Comparison of ENCODE assay signal across 14 cellular contexts in the genomic region with DNA sequence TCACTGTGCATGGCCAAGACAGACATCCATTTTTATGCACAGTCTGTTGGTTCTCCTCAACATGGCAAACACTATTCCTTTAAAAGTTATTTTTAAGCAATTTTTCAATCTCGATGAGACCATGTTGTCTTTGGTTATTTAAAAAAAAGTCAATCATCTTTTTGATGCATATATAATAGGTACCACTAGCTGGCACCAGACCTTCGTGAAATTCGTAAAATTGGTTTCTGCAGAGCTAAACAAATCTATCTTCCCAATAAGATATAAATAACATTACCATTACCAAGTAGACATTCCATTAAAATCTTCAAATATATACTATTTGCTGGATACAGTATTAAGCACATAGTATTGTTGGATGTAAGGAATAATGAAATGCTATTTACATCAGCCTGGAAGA.
DNase-seq lines count a peak whose midpoint lies in the region; ATAC-seq and TF ChIP-seq lines count a peak whose summit lies in the region.
"Had no signal": no experiment of that assay in that cellular context is flagged by ENCODE, and none has a peak within 500 bp of the region (broad histone marks: within the 10 kb centered on the region; RNA-seq: fewer than 3 reads in every experiment).

No MANE protein-coding gene starts in this region.

- H3K36me3 ChIP-seq in OCI-LY1 (ENCODE audit: insufficient read depth, low read length) = no peaks in the 10 kb centered on the region
- H3K36me3 ChIP-seq in MG63 = no peaks in the 10 kb centered on the region
- H3K36me3 ChIP-seq: neutrophil had no signal

- no peak overlapping the region for H3K4me3 ChIP-seq in OCI-LY1 (ENCODE audit: low read depth, low read length, poor library complexity, severe bottlenecking)
- H3K4me3 ChIP-seq in MG63 = no peak overlapping the region
- H3K4me3 ChIP-seq: coronary artery had no signal

- H3K27ac Mint-ChIP-seq in osteocyte (ENCODE audit: unreplicated experiment) = no peak overlapping the region
- H3K27ac Mint-ChIP-seq: activated CD8-positive, alpha-beta T cell treated with anti-CD3 and anti-CD28 coated beads, Interleukin-2, amount 10 ng/mL, durations not matched to agents 7 days and 5 days; stimulated activated naive B cell treated with anti-CD40 and anti-IgM and Interleukin-4, amounts not matched to agents 10 μg/mL and 1 μg/mL and 100 μg/mL, for 72 hours had no signal

- no peak overlapping the region for H3K4me3 Mint-ChIP-seq in osteocyte (ENCODE audit: unreplicated experiment)
- H3K4me3 Mint-ChIP-seq: activated CD8-positive, alpha-beta T cell treated with anti-CD3 and anti-CD28 coated beads, Interleukin-2, amount 10 ng/mL, durations not matched to agents 7 days and 5 days; stimulated activated naive B cell treated with anti-CD40 and anti-IgM and Interleukin-4, amounts not matched to agents 10 μg/mL and 1 μg/mL and 100 μg/mL, for 72 hours had no signal

- H3K4me1 Mint-ChIP-seq in osteocyte (ENCODE audit: unreplicated experiment) = peaks cover 4% of the 10 kb centered on the region
- H3K4me1 Mint-ChIP-seq: stimulated activated naive B cell treated with anti-CD40 and anti-IgM and Interleukin-4, amounts not matched to agents 10 μg/mL and 1 μg/mL and 100 μg/mL, for 72 hours had no signal

- TF ChIP-seq CTCF in OCI-LY1 (IDR thresholded peaks at IDR 0.05; ENCODE audit: low read length) = peak; percentile 43; the same call in 1 of the 2 replicates
- peak; percentile 40 for TF ChIP-seq CTCF in osteocyte (IDR thresholded peaks at IDR 0.05)

- peaks cover 2% of the 10 kb centered on the region for H3K36me3 Mint-ChIP-seq in osteocyte (ENCODE audit: unreplicated experiment)
- H3K36me3 Mint-ChIP-seq: stimulated activated naive B cell treated with anti-CD40 and anti-IgM and Interleukin-4, amounts not matched to agents 10 μg/mL and 1 μg/mL and 100 μg/mL, for 72 hours had no signal

- no peaks in the 10 kb centered on the region for H3K4me1 ChIP-seq in OCI-LY1 (ENCODE audit: insufficient read depth, low read length, severe bottlenecking)

- DNase-seq in DMS53 (lab: John Stamatoyannopoulos, UW) = peak; percentile 6
- DNase-seq in DMS53 treated with DMSO at 0.1 percent for 48 hours (lab: John Stamatoyannopoulos, UW; ENCODE audit: unreplicated experiment) = no peak
- peak; percentile 27 for DNase-seq in cerebellum (ENCODE audit: low spot score)
- DNase-seq in osteocyte (ENCODE audit: extremely low spot score, unreplicated experiment) = no peak
- DNase-seq in NCI-H69 (lab: John Stamatoyannopoulos, UW) = no peak
- DNase-seq in MG63 = no peak
- DNase-seq: activated CD8-positive, alpha-beta T cell treated with anti-CD3 and anti-CD28 coated beads, Interleukin-2, amount 10 ng/mL, durations not matched to agents 7 days and 5 days; NCI-H1105; stimulated activated naive B cell treated with anti-CD40 and anti-IgM and Interleukin-4, amounts not matched to agents 10 μg/mL and 1 μg/mL and 100 μg/mL, for 72 hours had no signal

- no peak overlapping the region for H3K4me2 ChIP-seq in OCI-LY1 (ENCODE audit: low read length)

- ATAC-seq in GM21526 (IDR thresholded peaks at IDR 0.05; ENCODE audit: low FRiP score, unreplicated experiment) = no peak
- ATAC-seq: activated CD8-positive, alpha-beta T cell treated with anti-CD3 and anti-CD28 coated beads, Interleukin-2, amount 10 ng/mL, durations not matched to agents 7 days and 5 days; esophagus mucosa; stimulated activated naive B cell treated with anti-CD40 and anti-IgM and Interleukin-4, amounts not matched to agents 10 μg/mL and 1 μg/mL and 100 μg/mL, for 72 hours had no signal

- H3K9me3 Mint-ChIP-seq in osteocyte (ENCODE audit: unreplicated experiment) = no peaks in the 10 kb centered on the region

- H3K9me3 ChIP-seq in OCI-LY1 (ENCODE audit: low read length) = no peaks in the 10 kb centered on the region
- H3K9me3 ChIP-seq in MG63 = no peaks in the 10 kb centered on the region
- H3K9me3 ChIP-seq: neutrophil had no signal

- H4K20me1 ChIP-seq in OCI-LY1 (ENCODE audit: insufficient read depth, low read length) = no peaks in the 10 kb centered on the region

- no peaks in the 10 kb centered on the region for H3K9me2 ChIP-seq in OCI-LY1 (ENCODE audit: low read depth, low read length)

- H3K27me3 ChIP-seq in OCI-LY1 (ENCODE audit: insufficient read depth, low read length) = no peaks in the 10 kb centered on the region
- H3K27me3 ChIP-seq in MG63 = no peaks in the 10 kb centered on the region
- H3K27me3 ChIP-seq: neutrophil had no signal

- no peak overlapping the region for H3K9ac ChIP-seq in OCI-LY1 (ENCODE audit: low read length)

- H3K27ac ChIP-seq in OCI-LY1 (ENCODE audit: low read depth, low read length, poor library complexity, severe bottlenecking) = no peak overlapping the region
- H3K27ac ChIP-seq: coronary artery, neutrophil had no signal

- no peaks in the 10 kb centered on the region for H3K27me3 Mint-ChIP-seq in osteocyte (ENCODE audit: unreplicated experiment)
- H3K27me3 Mint-ChIP-seq: stimulated activated naive B cell treated with anti-CD40 and anti-IgM and Interleukin-4, amounts not matched to agents 10 μg/mL and 1 μg/mL and 100 μg/mL, for 72 hours had no signal

- H2AFZ ChIP-seq in OCI-LY1 (ENCODE audit: low read length) = no peak overlapping the region

- no peaks in the 10 kb centered on the region for H3K79me2 ChIP-seq in OCI-LY1 (ENCODE audit: insufficient read depth, low read length)

- no peaks in the 10 kb centered on the region for H3F3A ChIP-seq in OCI-LY1 (ENCODE audit: insufficient read depth, low read length)

Comparison
In these comparisons a context has a peak if more than half of its experiments do, and no peak if none do; other contexts are left out.
1. DNase-seq: peak in DMS53 (single experiment) and cerebellum (single experiment); none in DMS53 treated with DMSO at 0.1 percent for 48 hours (single experiment), osteocyte (single experiment), NCI-H69 (single experiment) and MG63 (single experiment).